In the genomic region with DNA sequence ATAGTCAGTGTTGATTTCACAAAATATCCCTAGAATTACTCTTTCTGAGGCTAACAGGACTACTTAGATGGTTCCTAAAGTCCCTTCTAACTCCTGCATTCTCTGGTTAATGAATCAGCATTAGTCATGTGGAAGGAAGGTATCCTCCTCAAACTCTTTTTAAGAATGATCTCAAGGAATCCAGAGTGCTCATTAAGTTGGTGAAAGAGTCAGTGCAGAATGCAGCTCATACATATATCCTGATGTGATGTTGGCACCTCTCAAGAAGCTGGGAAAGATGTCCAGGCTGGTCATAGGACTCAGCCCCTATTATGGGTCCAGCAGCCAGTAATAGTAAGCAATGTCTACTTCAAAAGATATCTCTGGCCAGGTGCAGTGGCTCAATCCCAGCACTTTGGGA, we compare ENCODE assay signal across 17 cellular contexts.
DNase-seq lines count a peak whose midpoint lies in the region; ATAC-seq and TF ChIP-seq lines count a peak whose summit lies in the region.
"Had no signal": no experiment of that assay in that cellular context is flagged by ENCODE, and none has a peak within 500 bp of the region (broad histone marks: within the 10 kb centered on the region; RNA-seq: fewer than 3 reads in every experiment).

No MANE protein-coding gene starts in this region.

- H3K27ac ChIP-seq in IMR-90 (ENCODE audit: insufficient read depth, low read length), result 0 out of 2 replicates have a peak overlapping the region, but pooled peaks have one; percentile 2
- H3K27ac ChIP-seq: dorsolateral prefrontal cortex, right atrium auricular region, thyroid gland had no signal

- H3K18ac ChIP-seq in IMR-90 (ENCODE audit: low read depth, low read length), result no peak overlapping the region

- no peak overlapping the region for H4K91ac ChIP-seq in IMR-90 (ENCODE audit: insufficient read depth, low read depth, low read length)

- no peak overlapping the region for H2AK5ac ChIP-seq in IMR-90 (ENCODE audit: low read depth, low read length)

- H3K4me2 ChIP-seq in IMR-90 (ENCODE audit: low read depth, low read length), result no peak overlapping the region

- peaks cover 38% of the 10 kb centered on the region for H3K36me3 Mint-ChIP-seq in activated CD8-positive, alpha-beta T cell treated with anti-CD3 and anti-CD28 coated beads, Interleukin-2, amount 10 ng/mL, durations not matched to agents 7 days and 5 days (ENCODE audit: low read depth)

- ATAC-seq in IMR-90 (ENCODE audit: low read depth) (peak; percentile 21), HG03342 (IDR thresholded peaks at IDR 0.05; ENCODE audit: unreplicated experiment) (no peak)
- ATAC-seq in activated CD8-positive, alpha-beta T cell treated with anti-CD3 and anti-CD28 coated beads, Interleukin-2, amount 10 ng/mL, durations not matched to agents 7 days and 5 days, result no peak

- no peak overlapping the region for H3K56ac ChIP-seq in IMR-90 (ENCODE audit: extremely low read depth, insufficient read depth, low read length)

- no peak overlapping the region for H4K5ac ChIP-seq in IMR-90 (ENCODE audit: low read depth, low read length)

- POLR2A ChIA-PET in IMR-90 (lab: Charles Lee; ENCODE audit: unreplicated experiment), result interaction anchor here (0.6 kb wide), 1 partner anchor 101 kb away, joined by 4 read pairs; no protein-coding TSS in a partner anchor
- POLR2A ChIA-PET in activated CD8-positive, alpha-beta T cell treated with anti-CD3 and anti-CD28 coated beads, Interleukin-2, amount 10 ng/mL, durations not matched to agents 7 days and 5 days (lab: Charles Lee), result no interaction called here

- peak overlapping the region; percentile 48 for H2BK5ac ChIP-seq in IMR-90 (ENCODE audit: low read depth, low read length, poor library complexity, severe bottlenecking)

- H3K4me3 ChIP-seq in IMR-90 (ENCODE audit: insufficient read depth, low read depth, low read length), result no peak overlapping the region
- H3K4me3 ChIP-seq in astrocyte of the spinal cord (ENCODE audit: low read depth, low read length), result no peak overlapping the region
- no peak overlapping the region for H3K4me3 ChIP-seq in kidney epithelial cell (ENCODE audit: low read depth, low read length)
- H3K4me3 ChIP-seq: dorsolateral prefrontal cortex, right atrium auricular region, thyroid gland had no signal

- peaks cover 6% of the 10 kb centered on the region; the same call in 1 of the 2 replicates for H4K20me1 ChIP-seq in IMR-90 (ENCODE audit: insufficient read depth, low read length)

- H3K23ac ChIP-seq in IMR-90 (ENCODE audit: low read depth, low read length), result 0 out of 2 replicates have a peak overlapping the region, but pooled peaks have one; percentile 14

- no peak overlapping the region for H2AFZ ChIP-seq in IMR-90 (replicated peaks; ENCODE audit: low read length, poor library complexity)

- no peaks in the 10 kb centered on the region for H3K27me3 Mint-ChIP-seq in activated CD8-positive, alpha-beta T cell treated with anti-CD3 and anti-CD28 coated beads, Interleukin-2, amount 10 ng/mL, durations not matched to agents 7 days and 5 days (ENCODE audit: low read depth)
- H3K27me3 Mint-ChIP-seq: activated CD4-positive, alpha-beta T cell treated with anti-CD3 and anti-CD28 coated beads, Interleukin-2, amount 10 ng/mL, durations not matched to agents 24 days and 14 days had no signal

- peaks cover 3 to 25% of the 10 kb centered on the region in 2 experiments; a peak in 2 of 4 replicates for H3K79me1 ChIP-seq in IMR-90 (ENCODE audit: low read depth in 1 of 2, low read length in 2 of 2)

- no peak overlapping the region for H2AK9ac ChIP-seq in IMR-90 (replicated peaks; ENCODE audit: low read depth, low read length, poor library complexity)

- H3K4me3 Mint-ChIP-seq in activated CD8-positive, alpha-beta T cell treated with anti-CD3 and anti-CD28 coated beads, Interleukin-2, amount 10 ng/mL, durations not matched to agents 7 days and 5 days, result no peak overlapping the region
- H3K4me3 Mint-ChIP-seq: activated CD4-positive, alpha-beta T cell treated with anti-CD3 and anti-CD28 coated beads, Interleukin-2, amount 10 ng/mL, durations not matched to agents 24 days and 14 days had no signal

- H3K27ac Mint-ChIP-seq in activated CD8-positive, alpha-beta T cell treated with anti-CD3 and anti-CD28 coated beads, Interleukin-2, amount 10 ng/mL, durations not matched to agents 7 days and 5 days, result no peak overlapping the region
- H3K27ac Mint-ChIP-seq: activated CD4-positive, alpha-beta T cell treated with anti-CD3 and anti-CD28 coated beads, Interleukin-2, amount 10 ng/mL, durations not matched to agents 24 days and 14 days had no signal

- peak overlapping the region; percentile 83; the same call in 1 of the 2 replicates for H2BK120ac ChIP-seq in IMR-90 (ENCODE audit: low read depth, low read length)

- peaks cover 4% of the 10 kb centered on the region for H3K9me3 Mint-ChIP-seq in activated CD8-positive, alpha-beta T cell treated with anti-CD3 and anti-CD28 coated beads, Interleukin-2, amount 10 ng/mL, durations not matched to agents 7 days and 5 days (ENCODE audit: insufficient read depth)

- 0 out of 2 replicates have a peak, but pooled peaks have one; percentile 10 for TF ChIP-seq RAD21 in IMR-90 (IDR thresholded peaks at IDR 0.05; ENCODE audit: low read length)

- H3K27me3 ChIP-seq in IMR-90 (ENCODE audit: control insufficient read depth, insufficient read depth, low read length) (no peaks in the 10 kb centered on the region), kidney epithelial cell (ENCODE audit: control insufficient read depth, insufficient read depth, low read length) (no peaks in the 10 kb centered on the region)
- H3K27me3 ChIP-seq: BE2C, dorsolateral prefrontal cortex, right atrium auricular region, thyroid gland had no signal

- CTCF ChIA-PET in IMR-90 (lab: Yijun Ruan, JAX), result no interaction called here
- CTCF ChIA-PET in activated CD8-positive, alpha-beta T cell treated with anti-CD3 and anti-CD28 coated beads, Interleukin-2, amount 10 ng/mL, durations not matched to agents 7 days and 5 days (lab: Charles Lee), result interaction anchor here (1.7 kb wide), 1 partner anchor 81 kb away, joined by 3 read pairs; no protein-coding TSS in a partner anchor

- DNase-seq in AG08395 (ENCODE audit: low spot score) (peak; percentile 68), IMR-90 (peak; percentile 91), astrocyte of the spinal cord (ENCODE audit: low read depth, low spot score) (peak; percentile 88), kidney epithelial cell (ENCODE audit: low read depth) (peak; percentile 82), GM20000 (ENCODE audit: low spot score) (no peak), NCI-H446 (lab: John Stamatoyannopoulos, UW) (no peak)
- no peak for DNase-seq in activated CD8-positive, alpha-beta T cell treated with anti-CD3 and anti-CD28 coated beads, Interleukin-2, amount 10 ng/mL, durations not matched to agents 7 days and 5 days
- DNase-seq: activated CD4-positive, alpha-beta T cell treated with anti-CD3 and anti-CD28 coated beads, Interleukin-2, amount 10 ng/mL, durations not matched to agents 24 days and 14 days; activated effector memory CD4-positive, alpha-beta T cell treated with Interleukin-2 at 50 U/mL for 16 hours; BE2C; dorsolateral prefrontal cortex; hypothalamus; NCI-H1417; NCI-H69; thyroid gland had no signal

- no peak overlapping the region for H3K9ac ChIP-seq in IMR-90 (ENCODE audit: low read depth, low read length)

- H3K9me1 ChIP-seq in IMR-90 (ENCODE audit: insufficient read depth, low read length), result peaks cover 25% of the 10 kb centered on the region

- TF ChIP-seq POLR2A in IMR-90 (IDR thresholded peaks at IDR 0.05; ENCODE audit: low read depth, low read length), result no peak

- no peak for TF ChIP-seq CTCF in IMR-90 (conservative IDR thresholded peaks at IDR 0.05; ENCODE audit: low read depth, low read length)
- TF ChIP-seq CTCF in astrocyte of the spinal cord (IDR thresholded peaks at IDR 0.05; ENCODE audit: low read depth, low read length), result no peak
- no peak for TF ChIP-seq CTCF in kidney epithelial cell (IDR thresholded peaks at IDR 0.05; ENCODE audit: insufficient read depth, low read length, poor library complexity, severe bottlenecking)
- TF ChIP-seq CTCF in GM20000 (IDR thresholded peaks at IDR 0.05; ENCODE audit: extremely low read depth, missing control alignments), result no peak

- no peaks in the 10 kb centered on the region for H3K9me3 ChIP-seq in IMR-90 (ENCODE audit: control insufficient read depth, insufficient read depth, low read length)
- H3K9me3 ChIP-seq: BE2C, right atrium auricular region, thyroid gland had no signal

- H3K14ac ChIP-seq in IMR-90 (replicated peaks; ENCODE audit: low read depth, low read length), result 0 out of 2 replicates have a peak overlapping the region, but pooled peaks have one; percentile 49

- H3K36me3 ChIP-seq in IMR-90 (ENCODE audit: control insufficient read depth, insufficient read depth, low read length), result no peaks in the 10 kb centered on the region
- H3K36me3 ChIP-seq in kidney epithelial cell (ENCODE audit: control insufficient read depth, insufficient read depth, low read length), result no peaks in the 10 kb centered on the region
- H3K36me3 ChIP-seq: BE2C, right atrium auricular region, thyroid gland had no signal

- H2BK20ac ChIP-seq in IMR-90 (ENCODE audit: low read depth, low read length), result peak overlapping the region; percentile 57; the same call in 1 of the 2 replicates

- H4K8ac ChIP-seq in IMR-90 (ENCODE audit: low read depth in 2 of 2, low read length in 2 of 2), result no peak overlapping the region; a peak in 2 of 4 replicates

- in situ Hi-C loops in IMR-90 (cut with MboI; ENCODE audit: low sequenced_read_pairs) (no loop called here), astrocyte of the spinal cord (cut with HindIII; ENCODE audit: low sequenced_read_pairs) (no loop called here)

- H3K4me1 ChIP-seq in IMR-90 (ENCODE audit: control insufficient read depth, insufficient read depth, low read length), result peaks cover 26% of the 10 kb centered on the region

- peak overlapping the region; percentile 70 for H3K4ac ChIP-seq in IMR-90 (ENCODE audit: low read depth, low read length)

- BruUV-seq in IMR-90 (replicated peaks; lab: Mats Ljungman, UMichigan), result no TSS peak

- peak overlapping the region; percentile 61; the same call in 1 of the 3 replicates for H2BK15ac ChIP-seq in IMR-90 (ENCODE audit: low read depth, low read length)

- dilution Hi-C loops in IMR-90 (cut with HindIII; ENCODE audit: low sequenced_read_pairs, unreplicated experiment), result no loop called here

- peaks cover 33% of the 10 kb centered on the region for H3K4me1 Mint-ChIP-seq in activated CD8-positive, alpha-beta T cell treated with anti-CD3 and anti-CD28 coated beads, Interleukin-2, amount 10 ng/mL, durations not matched to agents 7 days and 5 days (ENCODE audit: low read depth)

- intact Hi-C loops in IMR-90 (cut with micrococcal nuclease), result no loop called here

Comparison
In these comparisons a context has a peak if more than half of its experiments do, and no peak if none do; other contexts are left out.
1. DNase-seq: peak in AG08395 (single experiment), IMR-90 (single experiment), astrocyte of the spinal cord (single experiment) and kidney epithelial cell (single experiment); none in GM20000 (single experiment), activated CD8-positive, alpha-beta T cell treated with anti-CD3 and anti-CD28 coated beads, Interleukin-2, amount 10 ng/mL, durations not matched to agents 7 days and 5 days (single experiment) and NCI-H446 (0 of 2).